ENCODE assay signal across 8 cellular contexts in genomic region chr6:13229205-13230085, GRCh38.
DNase-seq lines count a peak whose midpoint lies in the region; ATAC-seq lines count a peak whose summit lies in the region.

No MANE protein-coding gene starts in this region.

- H2AFZ ChIP-seq in trophoblast cell (ENCODE audit: insufficient read depth, low read length, poor library complexity), result no peak overlapping the region

- H3K27me3 ChIP-seq in trophoblast cell (ENCODE audit: insufficient read depth, low read length), result no peaks in the 10 kb centered on the region

- no peaks in the 10 kb centered on the region for H3K79me1 ChIP-seq in trophoblast cell (ENCODE audit: low read length)

- H4K91ac ChIP-seq in trophoblast cell (ENCODE audit: low read depth, low read length), result no peak overlapping the region

- H3K9me3 ChIP-seq in trophoblast cell (ENCODE audit: insufficient read depth, low read depth, low read length), result no peaks in the 10 kb centered on the region

- H3K27ac ChIP-seq in trophoblast cell (ENCODE audit: low read depth, low read length), result no peak overlapping the region

- H3K9me3 Mint-ChIP-seq in activated naive CD8-positive, alpha-beta T cell treated with anti-CD3 and anti-CD28 coated beads for 36 hours, result peaks cover 1% of the 10 kb centered on the region

- no peak overlapping the region for H3K23ac ChIP-seq in trophoblast cell (ENCODE audit: low read length)

- H2AK5ac ChIP-seq in trophoblast cell (ENCODE audit: low read length), result no peak overlapping the region

- no peak overlapping the region for H3K14ac ChIP-seq in trophoblast cell (ENCODE audit: low read length)

- peak overlapping the region; percentile 60 for H3K4me3 Mint-ChIP-seq in activated naive CD8-positive, alpha-beta T cell treated with anti-CD3 and anti-CD28 coated beads for 36 hours

- H3K4me2 ChIP-seq in trophoblast cell (ENCODE audit: low read length), result no peak overlapping the region

- peak overlapping the region; percentile 79 for H3K27ac Mint-ChIP-seq in activated naive CD8-positive, alpha-beta T cell treated with anti-CD3 and anti-CD28 coated beads for 36 hours

- no peak overlapping the region for H4K12ac ChIP-seq in trophoblast cell (ENCODE audit: low read depth, low read length)

- no peaks in the 10 kb centered on the region for H3K79me2 ChIP-seq in trophoblast cell (ENCODE audit: control insufficient read depth, insufficient read depth, low read length, poor library complexity)

- H4K8ac ChIP-seq in trophoblast cell (ENCODE audit: low read depth, low read length), result no peak overlapping the region

- no CpG with 5 or more reads among the region's 9 CpGs for WGBS in trophoblast cell (ENCODE audit: extremely low coverage, insufficient coverage, insufficient read length)

- no peak overlapping the region for H3K18ac ChIP-seq in trophoblast cell (ENCODE audit: low read length)

- no peak overlapping the region for H3K4ac ChIP-seq in trophoblast cell (ENCODE audit: low read depth, low read length)

- H2BK120ac ChIP-seq in trophoblast cell (ENCODE audit: insufficient read depth, low read length, poor library complexity), result no peak overlapping the region

- peaks cover 3% of the 10 kb centered on the region for H3K36me3 Mint-ChIP-seq in activated naive CD8-positive, alpha-beta T cell treated with anti-CD3 and anti-CD28 coated beads for 36 hours

- no peak overlapping the region for H2BK12ac ChIP-seq in trophoblast cell (ENCODE audit: low read length)

- peak; percentile 85 for ATAC-seq in GM21367 (IDR thresholded peaks at IDR 0.05; ENCODE audit: unreplicated experiment)
- peak; percentile 63 for ATAC-seq in HG03558 (IDR thresholded peaks at IDR 0.05; ENCODE audit: extremely low read depth, unreplicated experiment)
- peak; percentile 78 for ATAC-seq in stimulated activated naive CD8-positive, alpha-beta T cell treated with anti-CD3 and anti-CD28 coated beads, Interleukin-15, Interleukin-2, amounts not matched to agents 100 U/mL and 50 U/mL, for 24 hours

- no peak overlapping the region for H3K9ac ChIP-seq in trophoblast cell (ENCODE audit: low read length)

- H3K27me3 Mint-ChIP-seq in activated naive CD8-positive, alpha-beta T cell treated with anti-CD3 and anti-CD28 coated beads for 36 hours, result no peaks in the 10 kb centered on the region

- H3K4me1 Mint-ChIP-seq in activated naive CD8-positive, alpha-beta T cell treated with anti-CD3 and anti-CD28 coated beads for 36 hours, result peaks cover 17% of the 10 kb centered on the region

- no peak overlapping the region for H2BK5ac ChIP-seq in trophoblast cell (ENCODE audit: low read depth, low read length, poor library complexity)

- no peaks in the 10 kb centered on the region for H3K36me3 ChIP-seq in trophoblast cell (ENCODE audit: control insufficient read depth in 1 of 2, insufficient read depth in 2 of 2, low read length in 2 of 2)

- H3K4me1 ChIP-seq in trophoblast cell (ENCODE audit: control insufficient read depth in 1 of 2, insufficient read depth in 2 of 2, low read length in 2 of 2), result peaks cover 0 to 4% of the 10 kb centered on the region in 2 experiments

- peak; percentile 46 for DNase-seq in DMS 273 (lab: John Stamatoyannopoulos, UW; ENCODE audit: unreplicated experiment)
- no peak for DNase-seq in DMS 273 treated with DMSO at 0.1 percent for 48 hours (lab: John Stamatoyannopoulos, UW)
- DNase-seq in activated naive CD8-positive, alpha-beta T cell treated with anti-CD3 and anti-CD28 coated beads for 36 hours, result peak; percentile 50
- DNase-seq in stimulated activated naive CD8-positive, alpha-beta T cell treated with anti-CD3 and anti-CD28 coated beads, Interleukin-15, Interleukin-2, amounts not matched to agents 100 U/mL and 50 U/mL, for 24 hours, result peak; percentile 27
- no peak for DNase-seq in trophoblast cell
- DNase-seq in SW 1271 (lab: John Stamatoyannopoulos, UW), result no peak

- no peak overlapping the region for H3K4me3 ChIP-seq in trophoblast cell (ENCODE audit: low read depth, low read length)

Comparison
In these comparisons a context has a peak if more than half of its experiments do, and no peak if none do; other contexts are left out.
1. DNase-seq: peak in DMS 273 (single experiment), activated naive CD8-positive, alpha-beta T cell treated with anti-CD3 and anti-CD28 coated beads for 36 hours (single experiment) and stimulated activated naive CD8-positive, alpha-beta T cell treated with anti-CD3 and anti-CD28 coated beads, Interleukin-15, Interleukin-2, amounts not matched to agents 100 U/mL and 50 U/mL, for 24 hours (single experiment); none in DMS 273 treated with DMSO at 0.1 percent for 48 hours (single experiment), trophoblast cell (0 of 2) and SW 1271 (0 of 2).
2. Peak in every context shown above with its lines, with median percentiles within 50 percentile points of each other: ATAC-seq.